Comparison of ENCODE assay signal across 8 cellular contexts in genomic region chr5:32590136-32590869, GRCh38. TPM values are rescaled to one million over a fixed set of nuclear protein-coding genes. Genes with fewer than 3 reads are reported as not detected.
DNase-seq lines count a peak whose midpoint lies in the region; ATAC-seq, FAIRE-seq and TF ChIP-seq lines count a peak whose summit lies in the region.
"Not testable (repeated sequence)": the region's sequence is repeated elsewhere in the genome, so short reads cannot be mapped to it uniquely, and the experiment has no call there.

No MANE protein-coding gene starts in this region.

- RAD21 ChIA-PET in GM12878 (lab: Charles Lee; ENCODE audit: unreplicated experiment), result interaction anchor here (0.7 to 9.1 kb wide), 43 partner anchors 9 to 358 kb away, joined by 3 to 355 read pairs (median 6); no protein-coding TSS in a partner anchor

- CTCF ChIA-PET in GM12878 (lab: Yijun Ruan, JAX), result interaction anchor here (0.6 to 7.2 kb wide), 68 partner anchors 9 to 853 kb away, joined by 3 to 353 read pairs (median 6); partner anchors contain the start of gene ZFR

- peaks cover 38% of the 10 kb centered on the region for H3K4me1 Mint-ChIP-seq in T-helper 2 cell treated with Interferon-gamma antibody and Interleukin-4, amounts not matched to agents 5 μg/mL and 100 μg/mL, for 36 hours (ENCODE audit: low read depth)
- H3K4me1 Mint-ChIP-seq in natural killer cell, result peaks cover 43 to 53% of the 10 kb centered on the region in 2 donors

- H3K4me2 ChIP-seq in DOHH2 (ENCODE audit: low read length) (peak overlapping the region; percentile 21; the same call in 1 of the 2 replicates), GM12878 (ENCODE audit: control insufficient read depth, insufficient read depth) (peak overlapping the region; percentile 67)

- not testable (repeated sequence) for H3K27me3 ChIP-seq in DOHH2 (ENCODE audit: control insufficient read depth, low read length); GM12878 (replicated peaks in 1 of 2; ENCODE audit: control insufficient read depth in 2 of 2, insufficient read depth in 2 of 2, low read length in 1 of 2); upper lobe of right lung

- not testable (repeated sequence) for H3K27me3 Mint-ChIP-seq in T-helper 2 cell treated with Interferon-gamma antibody and Interleukin-4, amounts not matched to agents 5 μg/mL and 100 μg/mL, for 36 hours (ENCODE audit: low read depth); natural killer cell (ENCODE audit: low read depth in 2 of 2)

- H3K27ac Mint-ChIP-seq in T-helper 2 cell treated with Interferon-gamma antibody and Interleukin-4, amounts not matched to agents 5 μg/mL and 100 μg/mL, for 36 hours, result peak overlapping the region; percentile 34
- peak overlapping the region in 1 of 2 donors; percentile 63 for H3K27ac Mint-ChIP-seq in natural killer cell

- peak; percentile 65 to 75 for DNase-seq in Kasumi-1 (lab: John Stamatoyannopoulos, UW)
- peak; percentile 10 to 72 for DNase-seq in NCI-H524 (lab: John Stamatoyannopoulos, UW)
- not testable (repeated sequence) for DNase-seq in T-helper 2 cell treated with Interferon-gamma antibody and Interleukin-4, amounts not matched to agents 5 μg/mL and 100 μg/mL, for 36 hours (ENCODE audit: low spot score); GM12878 (ENCODE audit: low read depth, low spot score); frontal cortex (ENCODE audit: low spot score in 2 of 2); natural killer cell; upper lobe of right lung

- TF ChIP-seq CTCF in DOHH2 (IDR thresholded peaks at IDR 0.05; ENCODE audit: low read depth, low read length, poor library complexity, severe bottlenecking) (peak; percentile 49), GM12878 (IDR thresholded peaks at IDR 0.05 in 2 of 3, conservative IDR thresholded peaks at IDR 0.05 in 1 of 3; ENCODE audit: control insufficient read depth in 2 of 3, extremely low read depth in 1 of 3, insufficient read depth in 1 of 3, low read depth in 3 of 3, low read length in 3 of 3) (peak; percentile 51 to 63 (median 53)), natural killer cell (IDR thresholded peaks at IDR 0.05) (peak; percentile 84), upper lobe of right lung (IDR thresholded peaks at IDR 0.05) (peak; percentile 83)

- not testable (repeated sequence) for H3K4me3 ChIP-seq in DOHH2 (ENCODE audit: low read length); upper lobe of right lung
- 0 out of 2 replicates have a peak overlapping the region, but pooled peaks have one; percentile 53 for H3K4me3 ChIP-seq in GM12878

- not testable (repeated sequence) for H3K4me3 Mint-ChIP-seq in T-helper 2 cell treated with Interferon-gamma antibody and Interleukin-4, amounts not matched to agents 5 μg/mL and 100 μg/mL, for 36 hours
- peak overlapping the region; percentile 10 for H3K4me3 Mint-ChIP-seq in natural killer cell

- not testable (repeated sequence) for H3K9me2 ChIP-seq in DOHH2 (replicated peaks; ENCODE audit: control insufficient read depth, low read length)

- POLR2A ChIA-PET in GM12878 (lab: Charles Lee), result interaction anchor here (0.7 to 3.7 kb wide), 17 partner anchors 9 to 146 kb away, joined by 3 to 31 read pairs (median 7); partner anchors contain the start of gene ZFR

- not testable (repeated sequence) for H2AFZ ChIP-seq in GM12878 (ENCODE audit: control insufficient read depth, low read depth, low read length)

- not testable (repeated sequence) for H3K27ac ChIP-seq in DOHH2 (ENCODE audit: low read depth, low read length); GM12878 (ENCODE audit: control insufficient read depth, insufficient read depth); upper lobe of right lung

- TF ChIP-seq EP300 in GM12878 (IDR thresholded peaks at IDR 0.05; ENCODE audit: borderline replicate concordance in 1 of 2, control insufficient read depth in 1 of 2, low read depth in 2 of 2, low read length in 2 of 2), result not testable (repeated sequence)

- not testable (repeated sequence) for FAIRE-seq in GM12878 (lab: Jason Lieb, UNC)
- peak; percentile 74 for FAIRE-seq in frontal cortex (lab: Jason Lieb, UNC)

- peaks cover 25% of the 10 kb centered on the region for H4K20me1 ChIP-seq in DOHH2 (ENCODE audit: control insufficient read depth, insufficient read depth, low read depth, low read length)
- not testable (repeated sequence) for H4K20me1 ChIP-seq in GM12878 (ENCODE audit: control insufficient read depth, insufficient read depth)

- SMC1A ChIA-PET in GM12878 (lab: Charles Lee; ENCODE audit: uncharacterized antibody, unreplicated experiment), result interaction anchor here (0.5 to 5.4 kb wide), 52 partner anchors 9 to 831 kb away, joined by 3 to 273 read pairs (median 5); no protein-coding TSS in a partner anchor

- peaks cover 60% of the 10 kb centered on the region for H3K36me3 Mint-ChIP-seq in T-helper 2 cell treated with Interferon-gamma antibody and Interleukin-4, amounts not matched to agents 5 μg/mL and 100 μg/mL, for 36 hours (ENCODE audit: low read depth)
- H3K36me3 Mint-ChIP-seq in natural killer cell, result not testable (repeated sequence)

- ATAC-seq in GM12878, natural killer cell, upper lobe of right lung: not testable (repeated sequence)

- 62% methylated on average over 12 of the region's 15 CpGs for WGBS in GM12878 (ENCODE audit: insufficient coverage, insufficient replicate concordance, low lambda C conversion rate, missing lambda C conversion rate)

- peaks cover 35% of the 10 kb centered on the region for H3K36me3 ChIP-seq in DOHH2 (ENCODE audit: control insufficient read depth, low read length)
- H3K36me3 ChIP-seq in GM12878 (ENCODE audit: control insufficient read depth in 2 of 2, insufficient read depth in 2 of 2, low read length in 1 of 2), result peaks cover 13 to 59% of the 10 kb centered on the region in 2 experiments
- H3K36me3 ChIP-seq in upper lobe of right lung, result peaks cover 64% of the 10 kb centered on the region

- H3K9me3 ChIP-seq in DOHH2 (ENCODE audit: control insufficient read depth, insufficient read depth, low read length); GM12878 (replicated peaks; ENCODE audit: control insufficient read depth, insufficient read depth, low read length); upper lobe of right lung: not testable (repeated sequence)

- H3K9me3 Mint-ChIP-seq in T-helper 2 cell treated with Interferon-gamma antibody and Interleukin-4, amounts not matched to agents 5 μg/mL and 100 μg/mL, for 36 hours; natural killer cell: not testable (repeated sequence)

- H3K79me2 ChIP-seq in DOHH2 (ENCODE audit: control insufficient read depth, low read length) (peaks cover 21% of the 10 kb centered on the region), GM12878 (ENCODE audit: control insufficient read depth, insufficient read depth, low read length) (peaks cover 96% of the 10 kb centered on the region)

- intact Hi-C loops in GM12878 (cut with micrococcal nuclease; ENCODE audit: unreplicated experiment); upper lobe of right lung (cut with DNase I): not testable (repeated sequence)
- intact Hi-C loops in natural killer cell (cut with micrococcal nuclease), result loop anchor here (1.0 to 5.0 kb wide), 2 partner anchors 101 to 358 kb away; no protein-coding TSS in a partner anchor

- peaks cover 16% of the 10 kb centered on the region for H3F3A ChIP-seq in DOHH2 (ENCODE audit: control insufficient read depth, insufficient read depth)

- H3K4me1 ChIP-seq in DOHH2 (ENCODE audit: control insufficient read depth, low read length) (peaks cover 19% of the 10 kb centered on the region), upper lobe of right lung (peaks cover 16% of the 10 kb centered on the region)
- H3K4me1 ChIP-seq in GM12878 (ENCODE audit: control insufficient read depth, insufficient read depth, low read length), result not testable (repeated sequence)

- not testable (repeated sequence) for BruUV-seq in GM12878 (replicated peaks; lab: Mats Ljungman, UMichigan)

- TF ChIP-seq RAD21 in GM12878 (IDR thresholded peaks at IDR 0.05; ENCODE audit: insufficient read depth, low read depth, low read length), result peak; percentile 77

- not testable (repeated sequence) for TF ChIP-seq POLR2A in GM12878 (IDR thresholded peaks at IDR 0.05; ENCODE audit: low read depth, low read length)

- H3K9ac ChIP-seq in GM12878 (ENCODE audit: control insufficient read depth, insufficient read depth, low read length), result not testable (repeated sequence)

- in situ Hi-C loops in GM12878 (cut with MboI), result not testable (repeated sequence)

TF ChIP-seq in GM12878, 131 proteins besides CTCF, POLR2A, EP300 and RAD21 (continues in another document):
- peak; percentile 56; the same call in 1 of the 2 replicates for TF ChIP-seq SMC3 (IDR thresholded peaks at IDR 0.05; ENCODE audit: borderline replicate concordance, low read length)

RNA-seq across cellular contexts. Expression of gene SUB1, which starts 4.9 kb away (rescaled TPM):
- 242 and 247 TPM in 2 replicates for total RNA-seq in GM12878 (2013; cell fraction: nucleolus; rRNA removed)
- total RNA-seq in GM12878 (2014; rRNA removed) (468 and 620 TPM in 2 replicates), GM12878 (2014; rRNA removed; fragmentation: Illumina TruSeq; extraction: Trizol) (1,079 and 1,213 TPM in 2 replicates), GM12878 (2021) (790 and 824 TPM in 2 replicates), frontal cortex (383 TPM), natural killer cell (100 to 1,000 TPM; 330 to 352 (median 338) TPM), upper lobe of right lung (142 TPM)
- 219 TPM for polyA plus RNA-seq in GM12878 (2011; ENCODE audit: low read depth)
- polyA plus RNA-seq in GM12878 (2011; rRNA removed) (1,077 and 2,276 TPM in 2 replicates), GM12878 (2014; fragmentation: Illumina TruSeq; extraction: Trizol) (871 and 973 TPM in 2 replicates), GM12878 (2014; fragmentation: Nextera tagmentation; extraction: Ambion mirVana) (1,000 to 10,000 TPM; 1,885 to 2,316 TPM), GM12878 (2014; rRNA removed) (789 and 1,035 TPM in 2 replicates), GM12878 (2016; fragmentation: Nextera tagmentation; extraction: Ambion mirVana) (1,000 to 10,000 TPM; 2,588 to 2,785 TPM)
- 139 and 199 TPM in 2 replicates for polyA plus RNA-seq in GM12878 (2011; cell fraction: cytosol; rRNA removed)
- polyA plus RNA-seq in GM12878 (2011; cell fraction: nucleus; rRNA removed), result 177 and 416 TPM in 2 replicates
- 596 and 637 TPM in 2 replicates for polyA plus RNA-seq in GM12878 (2012)
- polyA minus RNA-seq in GM12878 (2011; rRNA and poly(A)+ RNA removed), result 84.2 and 91.5 TPM in 2 replicates
- polyA minus RNA-seq in GM12878 (2011; cell fraction: cytosol; rRNA and poly(A)+ RNA removed), result 42.5 and 72.6 TPM in 2 replicates
- polyA minus RNA-seq in GM12878 (2011; cell fraction: nucleus; rRNA and poly(A)+ RNA removed), result 133 and 270 TPM in 2 replicates
